22 cellular contexts compared by ENCODE assay signal in the genomic region with DNA sequence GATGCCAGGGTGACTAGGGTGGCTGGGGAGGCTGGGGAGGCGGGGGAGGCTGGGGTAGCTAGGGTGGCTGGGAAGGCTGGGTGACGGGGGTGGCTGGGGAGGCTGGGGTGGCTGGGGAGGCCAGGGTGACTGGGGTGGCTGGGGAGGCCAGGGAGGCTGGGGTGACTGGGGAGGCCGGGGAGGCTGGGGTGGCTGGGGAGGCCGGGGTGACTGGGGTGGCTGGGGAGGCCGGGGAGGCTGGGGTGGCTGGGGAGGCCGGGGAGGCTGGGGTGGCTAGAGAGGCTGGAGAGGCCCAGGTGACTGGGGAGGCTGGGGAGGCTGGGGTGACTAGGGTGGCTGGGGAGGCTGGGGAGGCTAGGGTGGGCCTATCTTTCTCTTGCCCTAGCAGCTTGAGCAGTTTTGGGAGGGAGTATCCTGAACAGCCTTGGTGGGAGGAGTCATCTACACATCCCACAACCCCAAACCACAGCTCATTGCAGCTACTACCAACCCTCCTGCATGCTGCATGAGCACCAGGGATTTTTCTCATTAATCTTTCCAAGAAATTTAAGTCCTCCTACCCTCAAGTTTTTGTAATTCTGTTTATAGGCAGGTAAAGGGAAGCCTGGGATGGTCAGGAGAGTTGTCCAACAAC.
A peak's percentile ranks its signal among the peaks of the same experiment; 100 is the strongest.
DNase-seq lines count a peak whose midpoint lies in the region; TF ChIP-seq lines count a peak whose summit lies in the region.
"Had no signal": no experiment of that assay in that cellular context is flagged by ENCODE, and none has a peak within 500 bp of the region (broad histone marks: within the 10 kb centered on the region; RNA-seq: fewer than 3 reads in every experiment).

No MANE protein-coding gene starts in this region.

- peaks cover 8% of the 10 kb centered on the region for H3K9me3 ChIP-seq in A673 (ENCODE audit: low read depth, low read length, poor library complexity, severe bottlenecking)
- no peaks in the 10 kb centered on the region for H3K9me3 ChIP-seq in hepatocyte (ENCODE audit: low read depth)
- no peaks in the 10 kb centered on the region for H3K9me3 ChIP-seq in tibial nerve
- H3K9me3 ChIP-seq: vagina had no signal

- 100% methylated on average over 4 of the region's 6 CpGs for WGBS in hepatocyte (ENCODE audit: low lambda C conversion rate, missing lambda C conversion rate)
- 65 to 77% methylated on average over 4 to 5 of the region's 6 CpGs for WGBS in tibial nerve, 2 donors

- H3K27ac ChIP-seq in A673 (ENCODE audit: low read depth, low read length, poor library complexity, severe bottlenecking) (no peak overlapping the region), hepatocyte (no peak overlapping the region), tibial nerve (no peak overlapping the region)
- H3K27ac ChIP-seq: KMS-11, vagina had no signal

- no peak overlapping the region for H3K4me2 ChIP-seq in hepatocyte
- H3K4me2 ChIP-seq: KMS-11 had no signal

- H3K27me3 ChIP-seq in A673 (replicated peaks; ENCODE audit: insufficient read depth, low read depth, low read length, poor library complexity) (no peaks in the 10 kb centered on the region), hepatocyte (no peaks in the 10 kb centered on the region), tibial nerve (no peaks in the 10 kb centered on the region)
- H3K27me3 ChIP-seq: vagina had no signal

- no peaks in the 10 kb centered on the region for H3K4me1 ChIP-seq in A673 (ENCODE audit: insufficient read depth, low read length, poor library complexity, severe bottlenecking)
- no peaks in the 10 kb centered on the region for H3K4me1 ChIP-seq in hepatocyte (ENCODE audit: insufficient read depth)
- H3K4me1 ChIP-seq in tibial nerve = no peaks in the 10 kb centered on the region
- H3K4me1 ChIP-seq: vagina had no signal

- TF ChIP-seq CTCF in A673 (conservative IDR thresholded peaks at IDR 0.05; ENCODE audit: low read depth, low read length) (no peak), hepatocyte (IDR thresholded peaks at IDR 0.05; ENCODE audit: poor library complexity) (no peak), tibial nerve (IDR thresholded peaks at IDR 0.05) (no peak)

- H4K20me1 ChIP-seq in hepatocyte (ENCODE audit: insufficient read depth, poor library complexity, severe bottlenecking) = no peaks in the 10 kb centered on the region

- TF ChIP-seq POLR2A in tibial nerve (IDR thresholded peaks at IDR 0.05) = no peak

- H3K4me3 ChIP-seq in A673 (ENCODE audit: low read depth, low read length, poor library complexity, severe bottlenecking) (no peak overlapping the region), hepatocyte (no peak overlapping the region), tibial nerve (no peak overlapping the region)
- H3K4me3 ChIP-seq: vagina had no signal

- POLR2A ChIA-PET in A673 (lab: Charles Lee; ENCODE audit: low non-redundant PET) = no interaction called here

- CTCF ChIA-PET in A673 (lab: Charles Lee) = no interaction called here

- no peak overlapping the region for H2AFZ ChIP-seq in hepatocyte

- no peaks in the 10 kb centered on the region for H3K9me2 ChIP-seq in hepatocyte (replicated peaks; ENCODE audit: insufficient read depth)

- H3K36me3 ChIP-seq in A673 (ENCODE audit: insufficient read depth, low read length, poor library complexity, severe bottlenecking) = no peaks in the 10 kb centered on the region
- no peaks in the 10 kb centered on the region for H3K36me3 ChIP-seq in hepatocyte (replicated peaks; ENCODE audit: insufficient read depth, low read depth)
- H3K36me3 ChIP-seq in tibial nerve = no peaks in the 10 kb centered on the region
- H3K36me3 ChIP-seq: vagina had no signal

- peak; percentile 7 for DNase-seq in A673 (ENCODE audit: low spot score)
- DNase-seq in AG20443 (ENCODE audit: low spot score) = peak; percentile 48
- peak; percentile 1 for DNase-seq in NCI-H69 (lab: John Stamatoyannopoulos, UW)
- DNase-seq in hepatocyte (ENCODE audit: low spot score) = peak; percentile 58
- DNase-seq in tibial nerve (ENCODE audit: low spot score in 2 of 2) = no peak
- DNase-seq in NCI-H2227 treated with DMSO at 0.1 percent for 48 hours (lab: John Stamatoyannopoulos, UW) = no peak
- no peak for DNase-seq in NCI-H1694 (lab: John Stamatoyannopoulos, UW)
- DNase-seq: activated CD8-positive, alpha-beta T cell treated with anti-CD3 and anti-CD28 coated beads, Interleukin-2, amount 10 ng/mL, durations not matched to agents 7 days and 5 days; activated effector memory CD4-positive, alpha-beta T cell treated with Interleukin-2 at 50 U/mL for 16 hours; activated naive CD8-positive, alpha-beta T cell treated with anti-CD3 and anti-CD28 coated beads, Interleukin-2, amount 10 ng/mL, durations not matched to agents 7 days and 5 days; activated T-cell treated with anti-CD3 and anti-CD28 coated beads for 4 hours; CD8-positive, alpha-beta T cell; central memory CD4-positive, alpha-beta T cell; GF-D8; GOT3; left colon; NCI-H187; NCI-H2171 treated with DMSO at 0.1 percent for 48 hours; OCI-M1; T1000 had no signal

- TF ChIP-seq EP300 in tibial nerve (IDR thresholded peaks at IDR 0.05) = no peak

- BruUV-seq in A673 (replicated peaks; lab: Mats Ljungman, UMichigan) = no TSS peak

- intact Hi-C loops in A673 (cut with micrococcal nuclease; ENCODE audit: unreplicated experiment) = no loop called here

- H3K79me2 ChIP-seq in hepatocyte = no peaks in the 10 kb centered on the region

Comparison
In these comparisons a context has a peak if more than half of its experiments do, and no peak if none do; other contexts are left out.
1. DNase-seq: peak in A673 (single experiment), AG20443 (single experiment), NCI-H69 (single experiment) and hepatocyte (single experiment); none in tibial nerve (0 of 2), NCI-H2227 treated with DMSO at 0.1 percent for 48 hours (single experiment) and NCI-H1694 (single experiment).